10 cellular contexts compared by ENCODE assay signal in the genomic region with DNA sequence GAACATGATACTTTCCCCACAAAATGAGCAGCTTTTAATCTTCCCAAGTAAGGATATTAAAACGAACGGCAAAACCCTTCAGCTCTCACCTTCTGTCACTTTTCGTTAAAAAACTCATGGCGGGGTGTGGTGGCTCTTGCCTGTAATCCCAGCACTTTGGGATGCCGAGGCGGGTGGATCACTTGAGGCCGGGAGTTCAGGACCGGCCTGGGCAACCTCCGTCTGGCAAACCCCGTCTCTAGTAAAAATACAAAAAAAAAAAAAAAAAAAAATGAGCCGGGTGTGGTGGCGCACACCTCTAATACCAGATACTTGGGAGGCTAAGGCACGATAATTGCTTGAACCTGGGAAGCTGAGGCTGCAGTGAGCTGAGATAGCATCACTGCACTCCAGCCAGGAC. TPM values are rescaled to one million over a fixed set of nuclear protein-coding genes. Genes with fewer than 3 reads are reported as not detected.
DNase-seq lines count a peak whose midpoint lies in the region; ATAC-seq and TF ChIP-seq lines count a peak whose summit lies in the region.
"Had no signal": no experiment of that assay in that cellular context is flagged by ENCODE, and none has a peak within 500 bp of the region (broad histone marks: within the 10 kb centered on the region; RNA-seq: fewer than 3 reads in every experiment).

No MANE protein-coding gene starts in this region.

- H3K4me1 ChIP-seq in heart left ventricle = peaks cover 0 to 20% (median 14%) of the 10 kb centered on the region in 12 donors
- peaks cover 15% of the 10 kb centered on the region for H3K4me1 ChIP-seq in mucosa of descending colon (ENCODE audit: low read depth)
- H3K4me1 ChIP-seq in aorta (ENCODE audit: control insufficient read depth in 1 of 2, insufficient read depth in 2 of 2, low read length in 2 of 2) = no peaks in the 10 kb centered on the region

- no peaks in the 10 kb centered on the region for H3K9me3 ChIP-seq in heart left ventricle
- H3K9me3 ChIP-seq in mucosa of descending colon = no peaks in the 10 kb centered on the region
- H3K9me3 ChIP-seq in aorta (ENCODE audit: control insufficient read depth, low read length) = no peaks in the 10 kb centered on the region
- H3K9me3 ChIP-seq: adrenal gland had no signal

- H3K27me3 ChIP-seq in heart left ventricle = peaks cover 0 to 15% (median 0%) of the 10 kb centered on the region in 9 donors
- H3K27me3 ChIP-seq in aorta (ENCODE audit: control insufficient read depth in 1 of 2, insufficient read depth in 2 of 2, low read length in 1 of 2) = no peaks in the 10 kb centered on the region
- H3K27me3 ChIP-seq: adrenal gland had no signal

- ATAC-seq in heart left ventricle (no peak), Right ventricle myocardium superior (ENCODE audit: poor library complexity) (no peak), mucosa of descending colon (no peak), aorta (ENCODE audit: low FRiP score) (no peak), GM18498 (IDR thresholded peaks at IDR 0.05; ENCODE audit: unreplicated experiment) (no peak), HG02571 (IDR thresholded peaks at IDR 0.05; ENCODE audit: unreplicated experiment) (no peak), GM21390 (IDR thresholded peaks at IDR 0.05; ENCODE audit: unreplicated experiment) (no peak)

- no peak for TF ChIP-seq POLR2A in heart left ventricle (IDR thresholded peaks at IDR 0.05)

- H3K27ac ChIP-seq in heart left ventricle = peak overlapping the region in 2 of 12 donors; percentile 75 to 82
- H3K27ac ChIP-seq in aorta (ENCODE audit: low read depth in 1 of 2, low read length in 2 of 2) = no peak overlapping the region

- TF ChIP-seq CTCF in heart left ventricle (IDR thresholded peaks at IDR 0.05) (no peak), cardiac fibroblast (IDR thresholded peaks at IDR 0.05; ENCODE audit: low read depth, low read length) (no peak), mucosa of descending colon (IDR thresholded peaks at IDR 0.05) (no peak)

- H3K4me3 ChIP-seq in heart left ventricle = peak overlapping the region; percentile 73 to 99 (median 84)
- peak overlapping the region; percentile 97 to 99 for H3K4me3 ChIP-seq in cardiac fibroblast (replicated peaks in 1 of 2; ENCODE audit: low read depth in 2 of 2, low read length in 2 of 2)
- H3K4me3 ChIP-seq in mucosa of descending colon = peak overlapping the region; percentile 72
- H3K4me3 ChIP-seq in aorta (ENCODE audit: low read length in 2 of 2) = peak overlapping the region; percentile 46 to 88

- 76 to 87% (median 82%) methylated on average over 13 of the region's 13 CpGs for WGBS in heart left ventricle, 4 donors
- WGBS in aorta, 2 donors = 73 to 74% methylated on average over 12 to 13 of the region's 13 CpGs

- intact Hi-C loops in heart left ventricle (cut with DNase I) = loop anchor here in 5 of 10 donors (5.0 to 10.0 kb wide), 5 partner anchors 36 to 78 kb away; a partner anchor contains a TSS
- intact Hi-C loops in Right ventricle myocardium superior (cut with DNase I) = no loop called here
- intact Hi-C loops in mucosa of descending colon (cut with DNase I, micrococcal nuclease) = no loop called here
- intact Hi-C loops in aorta (cut with DNase I) = loop anchor here in 1 of 2 donors (5.0 kb wide), 1 partner anchor 41 kb away; a partner anchor contains a TSS

- DNase-seq in heart left ventricle = no peak
- DNase-seq in Right ventricle myocardium superior = no peak
- no peak for DNase-seq in cardiac fibroblast (ENCODE audit: low read depth in 2 of 2)
- no peak for DNase-seq in mucosa of descending colon
- DNase-seq in aorta = peak in 1 of 2 donors; percentile 41
- DNase-seq: NCI-H1105 treated with DMSO at 0.1 percent for 48 hours had no signal

- H3K36me3 ChIP-seq in heart left ventricle (peaks cover 6 to 38% (median 35%) of the 10 kb centered on the region in 9 donors), mucosa of descending colon (ENCODE audit: low read depth) (peaks cover 12% of the 10 kb centered on the region), aorta (ENCODE audit: control insufficient read depth in 1 of 2, insufficient read depth in 2 of 2, low read length in 1 of 2) (peaks cover 0 to 4% of the 10 kb centered on the region in 2 donors)

RNA-seq across cellular contexts. Expression of a gene that starts 0.9 kb away (rescaled TPM):
- total RNA-seq in heart left ventricle (100 to 1,000 TPM in 2 of 9 donors, 10 to 100 TPM in 7; 46.2 to 138 (median 77.0) TPM), Right ventricle myocardium superior (61.0 TPM), mucosa of descending colon (100 to 1,000 TPM; 105 to 195 (median 126) TPM), aorta (100 to 1,000 TPM; 119 to 137 TPM)
- polyA plus RNA-seq in heart left ventricle (100 to 1,000 TPM in 1 of 2 donors, 10 to 100 TPM in 1; 62.8 to 321 TPM), aorta (100 to 1,000 TPM; 110 to 124 TPM)

RNA-seq across cellular contexts. Expression of a gene that starts 7.0 kb away (rescaled TPM):
- total RNA-seq in heart left ventricle (10 to 100 TPM; 10.5 to 23.5 (median 17.7) TPM), Right ventricle myocardium superior (12.9 TPM), mucosa of descending colon (10 to 100 TPM; 19.3 to 21.5 (median 19.4) TPM), aorta (10 to 100 TPM; 18.9 to 22.6 TPM)
- polyA plus RNA-seq in heart left ventricle (10 to 100 TPM; 18.4 to 24.7 TPM), aorta (10 to 100 TPM; 19.0 to 36.8 TPM)

RNA-seq across cellular contexts. Expression of a gene that starts 38.5 kb away (rescaled TPM):
- total RNA-seq in heart left ventricle (10 to 100 TPM; 13.1 to 34.4 (median 20.2) TPM), Right ventricle myocardium superior (23.2 TPM), mucosa of descending colon (10 to 100 TPM; 57.7 to 83.9 (median 75.2) TPM), aorta (100 to 1,000 TPM in 1 of 2 donors, 10 to 100 TPM in 1; 67.5 to 113 TPM)
- polyA plus RNA-seq in heart left ventricle (10 to 100 TPM; 17.4 to 58.9 TPM), aorta (100 to 1,000 TPM in 1 of 2 donors, 10 to 100 TPM in 1; 49.5 to 533 TPM)
